In the genomic region with DNA sequence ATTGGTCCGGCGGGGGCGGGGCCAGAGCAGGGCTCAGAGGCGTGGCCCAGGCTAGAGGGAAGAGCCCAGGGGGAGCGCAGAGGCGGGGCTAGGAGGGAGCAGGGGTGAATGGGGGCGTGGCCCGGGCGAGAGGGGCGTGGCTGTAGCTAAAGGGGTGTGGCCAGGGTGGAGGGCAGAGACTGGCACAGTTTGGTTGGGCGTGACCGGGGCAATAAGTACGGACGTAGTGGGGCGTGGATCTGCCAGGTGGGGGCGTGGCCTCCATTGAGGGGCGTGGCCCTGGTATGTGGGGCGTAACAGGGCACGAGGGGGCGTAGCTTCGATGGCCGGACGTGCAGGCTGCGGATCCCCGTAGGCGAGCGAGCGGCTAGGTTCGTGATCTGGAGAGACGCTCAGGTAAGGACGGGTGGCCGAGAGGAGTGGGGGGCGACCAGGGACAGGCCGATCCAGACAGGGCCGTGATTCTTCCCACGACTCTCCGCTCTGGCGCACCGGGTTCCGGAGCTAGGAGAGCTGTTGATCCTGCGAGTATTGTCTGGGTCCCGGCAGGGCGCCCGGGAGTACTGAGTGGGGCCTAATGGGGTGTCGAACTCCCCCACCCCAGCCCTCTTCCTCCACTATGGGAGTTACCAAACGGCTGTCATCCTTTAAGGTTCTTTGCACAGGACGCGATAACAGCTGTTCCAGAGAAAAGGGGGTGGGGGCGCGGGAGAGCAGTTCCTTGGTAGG, we compare ENCODE assay signal across 8 cellular contexts.
DNase-seq lines count a peak whose midpoint lies in the region; ATAC-seq, FAIRE-seq and TF ChIP-seq lines count a peak whose summit lies in the region.

TSS of gene CA5B (plus strand) at position 314 of the 729 bp plus-strand sequence. CDS start 11,754 bp downstream, outside the sequence.

- H3K27ac Mint-ChIP-seq in central memory CD8-positive, alpha-beta T cell (ENCODE audit: low read depth) = peak within 1 kb of the TSS; percentile 93

- ATAC-seq in HG02588 (IDR thresholded peaks at IDR 0.05; ENCODE audit: unreplicated experiment) = peak; percentile 95
- ATAC-seq in central memory CD8-positive, alpha-beta T cell (replicated peaks; ENCODE audit: extremely low read depth, poor library complexity, severe bottlenecking) = peak; percentile 90

- peak; percentile 79 for DNase-seq in GM10266 (ENCODE audit: extremely low spot score)
- peak; percentile 80 for DNase-seq in NCI-H1105 (lab: John Stamatoyannopoulos, UW)
- peak; percentile 89 for DNase-seq in activated CD4-positive, CD25-positive, alpha-beta regulatory T cell treated with anti-CD3 and anti-CD28 coated beads, Interleukin-2, amount 50 U/mL, for 16 hours (ENCODE audit: low read depth, low spot score)
- peak; percentile 96 to 99 for DNase-seq in central memory CD8-positive, alpha-beta T cell (ENCODE audit: low spot score in 2 of 2)
- peak; percentile 91 for DNase-seq in stimulated activated CD4-positive, alpha-beta T cell treated with anti-CD3 and anti-CD28 coated beads, Interleukin-15, amount 100 ng/mL, for 24 hours
- DNase-seq in NCI-H510A (lab: John Stamatoyannopoulos, UW) = no peak

- H3K4me3 Mint-ChIP-seq in central memory CD8-positive, alpha-beta T cell = peak within 1 kb of the TSS; percentile 89

- peak; percentile 53 for FAIRE-seq in islet of Langerhans (lab: Jason Lieb, UNC)

- H3K36me3 Mint-ChIP-seq in central memory CD8-positive, alpha-beta T cell (ENCODE audit: insufficient read depth) = peaks cover 33% of the 10 kb centered on the region

- no peaks in the 10 kb centered on the region for H3K27me3 Mint-ChIP-seq in central memory CD8-positive, alpha-beta T cell

- peaks cover 39% of the 10 kb centered on the region for H3K4me1 Mint-ChIP-seq in central memory CD8-positive, alpha-beta T cell

- no peak for TF ChIP-seq CTCF in GM10266 (IDR thresholded peaks at IDR 0.05; ENCODE audit: control insufficient read depth, insufficient read depth, low read depth, missing control alignments)

- no peaks in the 10 kb centered on the region for H3K9me3 Mint-ChIP-seq in central memory CD8-positive, alpha-beta T cell
